Comparison of ENCODE assay signal across 13 cellular contexts in the genomic region with DNA sequence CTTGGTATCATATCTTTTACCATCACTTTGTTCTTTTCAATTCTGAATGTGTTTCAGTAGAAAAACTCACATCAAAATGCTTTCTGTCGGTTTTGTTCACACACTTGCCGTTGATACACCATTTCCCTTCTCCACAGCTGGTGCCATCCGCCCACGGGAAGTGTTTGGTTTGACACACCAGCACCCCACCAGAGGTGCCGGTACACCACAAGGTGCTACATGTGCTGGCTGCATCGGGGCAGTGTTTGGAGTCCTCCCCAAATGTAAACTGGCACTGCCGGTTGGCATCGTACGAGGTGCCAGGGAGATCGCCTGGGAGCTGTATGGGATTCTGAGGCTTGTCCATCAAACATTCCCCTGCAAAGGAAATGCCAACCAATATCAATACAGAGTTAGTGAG. TPM values are rescaled to one million over a fixed set of nuclear protein-coding genes. Genes with fewer than 3 reads are reported as not detected.
DNase-seq lines count a peak whose midpoint lies in the region; ATAC-seq, FAIRE-seq and TF ChIP-seq lines count a peak whose summit lies in the region.
"Had no signal": no experiment of that assay in that cellular context is flagged by ENCODE, and none has a peak within 500 bp of the region (broad histone marks: within the 10 kb centered on the region; RNA-seq: fewer than 3 reads in every experiment).

No MANE protein-coding gene starts in this region.

- TF ChIP-seq CTCF in lower lobe of right lung (IDR thresholded peaks at IDR 0.05): no peak
- no peak for TF ChIP-seq CTCF in tibial nerve (IDR thresholded peaks at IDR 0.05)
- no peak for TF ChIP-seq CTCF in dorsolateral prefrontal cortex (IDR thresholded peaks at IDR 0.05 in 54 of 56, conservative IDR thresholded peaks at IDR 0.05 in 2 of 56; ENCODE audit: low read depth in 1 of 56, partially characterized antibody in 56 of 56)
- no peak for TF ChIP-seq CTCF in kidney (IDR thresholded peaks at IDR 0.05; ENCODE audit: borderline replicate concordance, extremely low read depth, insufficient read depth)

- no peaks in the 10 kb centered on the region for H3K36me3 Mint-ChIP-seq in activated naive CD4-positive, alpha-beta T cell treated with anti-CD3 and anti-CD28 coated beads for 36 hours (ENCODE audit: low read depth)
- no peaks in the 10 kb centered on the region for H3K36me3 Mint-ChIP-seq in activated naive CD8-positive, alpha-beta T cell treated with anti-CD3 and anti-CD28 coated beads, Interleukin-2, amount 50 U/mL, for 24 hours (ENCODE audit: low read depth)

- no peak overlapping the region for H3K4me3 Mint-ChIP-seq in activated naive CD4-positive, alpha-beta T cell treated with anti-CD3 and anti-CD28 coated beads for 36 hours
- H3K4me3 Mint-ChIP-seq in activated naive CD8-positive, alpha-beta T cell treated with anti-CD3 and anti-CD28 coated beads, Interleukin-2, amount 50 U/mL, for 24 hours: no peak overlapping the region

- intact Hi-C loops in activated naive CD4-positive, alpha-beta T cell treated with anti-CD3 and anti-CD28 coated beads for 36 hours (cut with micrococcal nuclease): no loop called here
- intact Hi-C loops in lower lobe of right lung (cut with DNase I): no loop called here
- intact Hi-C loops in dorsolateral prefrontal cortex (cut with DNase I): loop anchor here (2.0 to 10.0 kb wide), 5 partner anchors 43 to 1233 kb away; a partner anchor contains a TSS
- intact Hi-C loops in kidney (cut with DNase I): loop anchor here (10.0 kb wide), 1 partner anchor 1905 kb away; no protein-coding TSS in a partner anchor

- no peak for TF ChIP-seq EP300 in tibial nerve (IDR thresholded peaks at IDR 0.05)

- H3K4me3 ChIP-seq in lower lobe of right lung: peak overlapping the region; percentile 79
- H3K4me3 ChIP-seq in tibial nerve: peak overlapping the region in 3 of 4 donors; percentile 5 to 81 (median 70)
- peak overlapping the region in 27 of 59 donors; percentile 1 to 94 (median 84) for H3K4me3 ChIP-seq in dorsolateral prefrontal cortex
- no peak overlapping the region for H3K4me3 ChIP-seq in kidney (ENCODE audit: low read length in 2 of 2)

- H3K27me3 ChIP-seq in lower lobe of right lung (ENCODE audit: low read depth) (peaks cover 15% of the 10 kb centered on the region), tibial nerve (no peaks in the 10 kb centered on the region), dorsolateral prefrontal cortex (no peaks in the 10 kb centered on the region)

- 73 to 80% methylated on average over 10 of the region's 10 CpGs for WGBS in tibial nerve, 2 donors

- ATAC-seq in activated naive CD8-positive, alpha-beta T cell treated with anti-CD3 and anti-CD28 coated beads, Interleukin-2, amount 50 U/mL, for 24 hours: no peak
- ATAC-seq in lower lobe of right lung (no peak), GM21423 (IDR thresholded peaks at IDR 0.05; ENCODE audit: unreplicated experiment) (no peak)
- ATAC-seq: HepG2 had no signal

- H3K27ac Mint-ChIP-seq in activated naive CD4-positive, alpha-beta T cell treated with anti-CD3 and anti-CD28 coated beads for 36 hours: no peak overlapping the region
- H3K27ac Mint-ChIP-seq in activated naive CD8-positive, alpha-beta T cell treated with anti-CD3 and anti-CD28 coated beads, Interleukin-2, amount 50 U/mL, for 24 hours: no peak overlapping the region

- no peak overlapping the region for H3K9ac ChIP-seq in kidney (ENCODE audit: low read length in 2 of 2)

- H3K36me3 ChIP-seq in lower lobe of right lung: peaks cover 61% of the 10 kb centered on the region
- peaks cover 0 to 67% (median 0%) of the 10 kb centered on the region in 3 donors for H3K36me3 ChIP-seq in tibial nerve
- H3K36me3 ChIP-seq in kidney (ENCODE audit: control insufficient read depth in 1 of 2, insufficient read depth in 2 of 2, low read length in 2 of 2): peaks cover 45 to 61% of the 10 kb centered on the region in 2 donors

- H3K9me3 ChIP-seq in lower lobe of right lung (no peaks in the 10 kb centered on the region), tibial nerve (no peaks in the 10 kb centered on the region), kidney (ENCODE audit: control insufficient read depth in 1 of 2, low read length in 2 of 2) (no peaks in the 10 kb centered on the region)

- CTCF ChIA-PET in activated naive CD4-positive, alpha-beta T cell treated with anti-CD3 and anti-CD28 coated beads for 36 hours (lab: Charles Lee): interaction anchor here (1.3 kb wide), 1 partner anchor 1929 kb away, joined by 3 read pairs; no protein-coding TSS in a partner anchor

- no peak for TF ChIP-seq POLR2A in tibial nerve (IDR thresholded peaks at IDR 0.05)

- H3K27ac ChIP-seq in lower lobe of right lung (no peak overlapping the region), tibial nerve (peak overlapping the region in 2 of 4 donors; percentile 53 to 99), dorsolateral prefrontal cortex (peak overlapping the region in 23 of 59 donors; percentile 4 to 100 (median 35)), kidney (ENCODE audit: low read depth in 2 of 2, low read length in 2 of 2) (no peak overlapping the region)

- FAIRE-seq in kidney (lab: Jason Lieb, UNC): no peak
- FAIRE-seq: colon, HepG2 had no signal

- H3K9me3 Mint-ChIP-seq in activated naive CD4-positive, alpha-beta T cell treated with anti-CD3 and anti-CD28 coated beads for 36 hours: no peaks in the 10 kb centered on the region
- no peaks in the 10 kb centered on the region for H3K9me3 Mint-ChIP-seq in activated naive CD8-positive, alpha-beta T cell treated with anti-CD3 and anti-CD28 coated beads, Interleukin-2, amount 50 U/mL, for 24 hours

- peak; percentile 41 for DNase-seq in activated naive CD4-positive, alpha-beta T cell treated with anti-CD3 and anti-CD28 coated beads for 36 hours
- DNase-seq in activated naive CD4-positive, alpha-beta T cell treated with anti-CD3 and anti-CD28 coated beads, Interleukin-2, amount 50 U/mL, for 16 hours: no peak
- peak; percentile 7 for DNase-seq in activated naive CD8-positive, alpha-beta T cell treated with anti-CD3 and anti-CD28 coated beads, Interleukin-2, amount 50 U/mL, for 24 hours
- DNase-seq in lower lobe of right lung (no peak), tibial nerve (ENCODE audit: low spot score in 2 of 2) (no peak), dorsolateral prefrontal cortex (no peak), kidney (no peak)
- DNase-seq: activated T-cell treated with anti-CD3 and anti-CD28 coated beads for 4 hours, NCI-H187 treated with DMSO at 0.1 percent for 48 hours, retina had no signal

- peaks cover 21% of the 10 kb centered on the region for H3K4me1 Mint-ChIP-seq in activated naive CD4-positive, alpha-beta T cell treated with anti-CD3 and anti-CD28 coated beads for 36 hours (ENCODE audit: low read depth)
- peaks cover 18% of the 10 kb centered on the region for H3K4me1 Mint-ChIP-seq in activated naive CD8-positive, alpha-beta T cell treated with anti-CD3 and anti-CD28 coated beads, Interleukin-2, amount 50 U/mL, for 24 hours

- H3K4me1 ChIP-seq in lower lobe of right lung: peaks cover 67% of the 10 kb centered on the region
- H3K4me1 ChIP-seq in tibial nerve: peaks cover 0 to 55% (median 8%) of the 10 kb centered on the region in 4 donors
- peaks cover 12 to 13% of the 10 kb centered on the region in 2 donors for H3K4me1 ChIP-seq in kidney (ENCODE audit: control insufficient read depth in 1 of 2, insufficient read depth in 1 of 2, low read depth in 1 of 2, low read length in 2 of 2)

- H3K27me3 Mint-ChIP-seq in activated naive CD4-positive, alpha-beta T cell treated with anti-CD3 and anti-CD28 coated beads for 36 hours (ENCODE audit: low read depth): peaks cover 59% of the 10 kb centered on the region
- H3K27me3 Mint-ChIP-seq in activated naive CD8-positive, alpha-beta T cell treated with anti-CD3 and anti-CD28 coated beads, Interleukin-2, amount 50 U/mL, for 24 hours: peaks cover 34% of the 10 kb centered on the region

RNA-seq across cellular contexts. Expression of a gene that starts 5.0 kb away (rescaled TPM):
- not detected for total RNA-seq in activated naive CD4-positive, alpha-beta T cell treated with anti-CD3 and anti-CD28 coated beads for 36 hours
- total RNA-seq in lower lobe of right lung (59.3 TPM), tibial nerve (100 to 1,000 TPM; 232 to 412 (median 327) TPM), dorsolateral prefrontal cortex (100 to 1,000 TPM in 3 of 120 experiments, 10 to 100 TPM in 117; 11.7 to 160 (median 37.6) TPM), kidney (343 TPM)
- 16.0 TPM for polyA plus RNA-seq in kidney (ENCODE audit: insufficient read depth, low read depth, low replicate concordance)

Comparison
In these comparisons a context has a peak if more than half of its experiments do, and no peak if none do; other contexts are left out.
1. DNase-seq: peak in activated naive CD4-positive, alpha-beta T cell treated with anti-CD3 and anti-CD28 coated beads for 36 hours (single experiment) and activated naive CD8-positive, alpha-beta T cell treated with anti-CD3 and anti-CD28 coated beads, Interleukin-2, amount 50 U/mL, for 24 hours (single experiment); none in activated naive CD4-positive, alpha-beta T cell treated with anti-CD3 and anti-CD28 coated beads, Interleukin-2, amount 50 U/mL, for 16 hours (single experiment), lower lobe of right lung (single experiment), tibial nerve (0 of 2), dorsolateral prefrontal cortex (0 of 10) and kidney (single experiment).
2. H3K4me3 ChIP-seq: peak in lower lobe of right lung (single experiment) and tibial nerve (3 of 4); none in kidney (0 of 2).
3. RNA of a gene that starts 5.0 kb away (total RNA-seq): 232 to 412 TPM in tibial nerve, 343 TPM in kidney (single experiment), 59.3 TPM in lower lobe of right lung (single experiment) and 11.7 to 160 TPM in dorsolateral prefrontal cortex; not detected in activated naive CD4-positive, alpha-beta T cell treated with anti-CD3 and anti-CD28 coated beads for 36 hours; every median in the first group is over 10 times any median in the second.
4. intact Hi-C loops: an anchor here in dorsolateral prefrontal cortex (2.0 to 10.0 kb wide) and kidney (10.0 kb wide); none called in activated naive CD4-positive, alpha-beta T cell treated with anti-CD3 and anti-CD28 coated beads for 36 hours and lower lobe of right lung.